29 cellular contexts compared by ENCODE assay signal in the genomic region with DNA sequence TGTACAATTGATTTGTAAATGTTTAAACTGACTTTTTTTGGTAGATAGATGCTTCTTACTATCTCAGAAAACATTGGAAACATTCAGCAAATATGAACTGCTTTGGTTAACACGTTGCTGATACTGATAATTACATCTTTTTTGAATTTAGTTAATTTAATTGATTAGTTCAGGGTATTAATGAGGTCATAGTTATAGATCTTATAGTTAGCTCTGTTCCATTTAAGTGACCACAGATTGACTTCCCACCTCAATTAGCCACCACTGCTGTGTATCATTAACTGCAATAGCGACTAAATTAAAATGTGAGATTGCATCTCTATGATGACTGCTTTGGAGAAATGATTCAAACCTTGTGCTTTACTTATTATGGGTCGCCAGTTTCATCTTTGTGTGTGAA.
"Had no signal": no experiment of that assay in that cellular context is flagged by ENCODE, and none has a peak within 500 bp of the region (broad histone marks: within the 10 kb centered on the region; RNA-seq: fewer than 3 reads in every experiment).

No MANE protein-coding gene starts in this region.

- H3K9me3 ChIP-seq: stomach, suprapubic skin, testis, thoracic aorta, thyroid gland, tibial artery, transverse colon, upper lobe of left lung, upper lobe of right lung, uterus, vagina had no signal

- FAIRE-seq: urothelium cell line had no signal

- H3K36me3 Mint-ChIP-seq: stimulated activated effector memory CD8-positive, alpha-beta T cell treated with anti-CD3 and anti-CD28 coated beads, Interleukin-12 subunit alpha, Interleukin-12 subunit beta, amount 100 ng/mL, for 72 hours; stimulated activated memory B cell treated with anti-CD40 and anti-IgM and Interleukin-4, amounts not matched to agents 10 μg/mL and 1 μg/mL and 100 μg/mL, for 72 hours; stimulated activated naive B cell treated with anti-CD40 and anti-IgM and Interleukin-4, amounts not matched to agents 10 μg/mL and 1 μg/mL and 100 μg/mL, for 72 hours; type B pancreatic cell had no signal

- H3K4me1 Mint-ChIP-seq: stimulated activated effector memory CD8-positive, alpha-beta T cell treated with anti-CD3 and anti-CD28 coated beads, Interleukin-12 subunit alpha, Interleukin-12 subunit beta, amount 100 ng/mL, for 72 hours; stimulated activated memory B cell treated with anti-CD40 and anti-IgM and Interleukin-4, amounts not matched to agents 10 μg/mL and 1 μg/mL and 100 μg/mL, for 72 hours; stimulated activated naive B cell treated with anti-CD40 and anti-IgM and Interleukin-4, amounts not matched to agents 10 μg/mL and 1 μg/mL and 100 μg/mL, for 72 hours; stimulated activated naive CD8-positive, alpha-beta T cell treated with anti-CD3 and anti-CD28 coated beads, Interleukin-15, amount 100 ng/mL, for 72 hours had no signal

- H3K27me3 Mint-ChIP-seq: stimulated activated memory B cell treated with anti-CD40 and anti-IgM and Interleukin-4, amounts not matched to agents 10 μg/mL and 1 μg/mL and 100 μg/mL, for 72 hours; stimulated activated naive B cell treated with anti-CD40 and anti-IgM and Interleukin-4, amounts not matched to agents 10 μg/mL and 1 μg/mL and 100 μg/mL, for 72 hours; stimulated activated naive CD8-positive, alpha-beta T cell treated with anti-CD3 and anti-CD28 coated beads, Interleukin-15, amount 100 ng/mL, for 72 hours; stimulated activated naive CD8-positive, alpha-beta T cell treated with anti-CD3 and anti-CD28 coated beads, Interleukin-15, Interleukin-2, amounts not matched to agents 100 ng/mL and 50 ng/mL, for 24 hours; type B pancreatic cell had no signal

- H3K4me1 ChIP-seq: stomach, suprapubic skin, testis, thyroid gland, tibial artery, transverse colon, upper lobe of left lung, upper lobe of right lung, uterus had no signal

- H3K4me3 Mint-ChIP-seq: stimulated activated effector memory CD8-positive, alpha-beta T cell treated with anti-CD3 and anti-CD28 coated beads, Interleukin-12 subunit alpha, Interleukin-12 subunit beta, amount 100 ng/mL, for 72 hours; stimulated activated memory B cell treated with anti-CD40 and anti-IgM and Interleukin-4, amounts not matched to agents 10 μg/mL and 1 μg/mL and 100 μg/mL, for 72 hours; stimulated activated naive B cell treated with anti-CD40 and anti-IgM and Interleukin-4, amounts not matched to agents 10 μg/mL and 1 μg/mL and 100 μg/mL, for 72 hours; stimulated activated naive CD8-positive, alpha-beta T cell treated with anti-CD3 and anti-CD28 coated beads, Interleukin-15, amount 100 ng/mL, for 72 hours; stimulated activated naive CD8-positive, alpha-beta T cell treated with anti-CD3 and anti-CD28 coated beads, Interleukin-15, Interleukin-2, amounts not matched to agents 100 ng/mL and 50 ng/mL, for 24 hours; type B pancreatic cell had no signal

- DNase-seq: stimulated activated CD4-positive, alpha-beta T cell treated with anti-CD3 and anti-CD28 coated beads, Interleukin-2, amount 100 ng/mL, for 48 hours; stimulated activated CD4-positive, alpha-beta T cell treated with anti-CD3 and anti-CD28 coated beads, Interleukin-4, amount 100 ng/mL, for 1 hour; stimulated activated CD4-positive, alpha-beta T cell treated with anti-CD3 and anti-CD28 coated beads, Interleukin-4, amount 100 ng/mL, for 24 hours; stimulated activated CD4-positive, alpha-beta T cell treated with anti-CD3 and anti-CD28 coated beads, Interleukin-4, amount 100 ng/mL, for 4 hours; stimulated activated CD8-positive, alpha-beta memory T cell treated with anti-CD3 and anti-CD28 coated beads, Interleukin-4, amount 100 ng/mL, for 48 hours; stimulated activated naive B cell treated with anti-CD40 and anti-IgM and Interleukin-4, amounts not matched to agents 10 μg/mL and 1 μg/mL and 100 μg/mL, for 72 hours; stimulated activated naive CD4-positive, alpha-beta T cell; stimulated activated naive CD4-positive, alpha-beta T cell treated with Interleukin-2 at 50 U/mL for 16 hours; stimulated activated naive CD8-positive, alpha-beta T cell treated with anti-CD3 and anti-CD28 coated beads, Interleukin-15, amount 100 ng/mL, for 72 hours; stimulated activated naive CD8-positive, alpha-beta T cell treated with anti-CD3 and anti-CD28 coated beads, Interleukin-15, Interleukin-2, amounts not matched to agents 100 U/mL and 50 U/mL, for 24 hours; stomach; substantia nigra; testis; thyroid gland; tibial artery; transverse colon; trophoblast cell; upper lobe of left lung; upper lobe of right lung; uterus had no signal

- H3K4me3 ChIP-seq: stomach, suprapubic skin, testis, thoracic aorta, thyroid gland, tibial artery, tibial nerve, transverse colon, upper lobe of left lung, upper lobe of right lung, uterus, vagina had no signal

- H3K27me3 ChIP-seq: stomach, suprapubic skin, testis, thyroid gland, tibial artery, tibial nerve, transverse colon, upper lobe of left lung, upper lobe of right lung, uterus, vagina had no signal

- H3K36me3 ChIP-seq: stomach, suprapubic skin, thoracic aorta, thyroid gland, tibial artery, tibial nerve, transverse colon, upper lobe of left lung, upper lobe of right lung, uterus, vagina had no signal

- H3K27ac ChIP-seq: stomach, suprapubic skin, testis, thoracic aorta, thyroid gland, tibial artery, transverse colon, upper lobe of left lung, upper lobe of right lung, uterus, vagina had no signal

- H3K9me3 Mint-ChIP-seq: type B pancreatic cell had no signal

- H3K27ac Mint-ChIP-seq: stimulated activated effector memory CD8-positive, alpha-beta T cell treated with anti-CD3 and anti-CD28 coated beads, Interleukin-12 subunit alpha, Interleukin-12 subunit beta, amount 100 ng/mL, for 72 hours; stimulated activated memory B cell treated with anti-CD40 and anti-IgM and Interleukin-4, amounts not matched to agents 10 μg/mL and 1 μg/mL and 100 μg/mL, for 72 hours; stimulated activated naive B cell treated with anti-CD40 and anti-IgM and Interleukin-4, amounts not matched to agents 10 μg/mL and 1 μg/mL and 100 μg/mL, for 72 hours; stimulated activated naive CD8-positive, alpha-beta T cell treated with anti-CD3 and anti-CD28 coated beads, Interleukin-15, amount 100 ng/mL, for 72 hours; stimulated activated naive CD8-positive, alpha-beta T cell treated with anti-CD3 and anti-CD28 coated beads, Interleukin-15, Interleukin-2, amounts not matched to agents 100 ng/mL and 50 ng/mL, for 24 hours; type B pancreatic cell had no signal

- ATAC-seq: stimulated activated effector memory CD8-positive, alpha-beta T cell treated with anti-CD3 and anti-CD28 coated beads, Interleukin-12 subunit alpha, Interleukin-12 subunit beta, amount 100 ng/mL, for 72 hours; stimulated activated memory B cell treated with anti-CD40 and anti-IgM and Interleukin-4, amounts not matched to agents 10 μg/mL and 1 μg/mL and 100 μg/mL, for 72 hours; stimulated activated naive B cell treated with anti-CD40 and anti-IgM and Interleukin-4, amounts not matched to agents 10 μg/mL and 1 μg/mL and 100 μg/mL, for 72 hours; stimulated activated naive CD8-positive, alpha-beta T cell treated with anti-CD3 and anti-CD28 coated beads, Interleukin-15, amount 100 ng/mL, for 72 hours; stimulated activated naive CD8-positive, alpha-beta T cell treated with anti-CD3 and anti-CD28 coated beads, Interleukin-15, Interleukin-2, amounts not matched to agents 100 U/mL and 50 U/mL, for 24 hours had no signal
